Comparison of ENCODE assay signal across 8 cellular contexts in the genomic region with DNA sequence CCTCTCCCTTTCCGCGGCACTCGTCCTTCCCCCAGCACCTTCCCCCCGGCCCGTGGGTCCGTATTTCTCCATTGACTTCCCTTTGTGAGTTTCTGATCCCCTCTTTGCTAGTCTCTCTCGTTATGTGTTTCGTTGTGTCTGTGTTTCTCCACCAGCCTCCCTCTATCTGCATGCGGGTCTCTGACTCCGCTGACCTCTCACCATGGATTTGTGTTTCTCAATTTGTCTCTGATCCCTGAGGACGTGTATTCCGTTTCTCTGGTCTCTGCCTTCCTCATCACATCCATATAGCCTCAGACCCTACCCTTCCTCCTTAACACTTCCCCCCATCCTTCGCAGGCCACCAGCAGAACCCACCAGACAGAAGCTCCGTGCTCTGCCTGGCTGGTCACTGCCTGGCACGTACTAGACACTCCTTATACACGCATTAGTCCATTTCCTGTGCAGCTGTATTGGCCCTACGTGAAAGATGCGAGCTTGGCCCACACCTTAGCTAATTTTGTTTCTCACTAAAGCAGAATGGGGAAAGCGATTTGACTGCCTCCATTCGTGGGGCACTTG. TPM values are rescaled to one million over a fixed set of nuclear protein-coding genes. Genes with fewer than 3 reads are reported as not detected.
DNase-seq lines count a peak whose midpoint lies in the region; ATAC-seq and TF ChIP-seq lines count a peak whose summit lies in the region.

No MANE protein-coding gene starts in this region.

- TF ChIP-seq CTCF in C4-2B (conservative IDR thresholded peaks at IDR 0.05), result no peak
- no peak for TF ChIP-seq CTCF in HFFc6 (IDR thresholded peaks at IDR 0.05)
- TF ChIP-seq CTCF in hepatocyte (IDR thresholded peaks at IDR 0.05; ENCODE audit: poor library complexity), result no peak
- no peak for TF ChIP-seq CTCF in sigmoid colon (IDR thresholded peaks at IDR 0.05)

- H3K4me1 ChIP-seq in hepatocyte (ENCODE audit: insufficient read depth), result peaks cover 9% of the 10 kb centered on the region
- peaks cover 0 to 21% (median 13%) of the 10 kb centered on the region in 4 donors for H3K4me1 ChIP-seq in sigmoid colon

- H3K4me1 Mint-ChIP-seq in HFFc6 (ENCODE audit: low read depth), result peaks cover 27% of the 10 kb centered on the region
- peaks cover 35% of the 10 kb centered on the region for H3K4me1 Mint-ChIP-seq in activated T-cell treated with anti-CD3 and anti-CD28 coated beads, Interleukin-2, amount 50 U/mL, for 72 hours (ENCODE audit: low read depth)

- H3K27me3 ChIP-seq in hepatocyte, result no peaks in the 10 kb centered on the region
- H3K27me3 ChIP-seq in sigmoid colon, result no peaks in the 10 kb centered on the region

- peak overlapping the region; percentile 96 for H3K4me3 ChIP-seq in hepatocyte
- H3K4me3 ChIP-seq in sigmoid colon, result peak overlapping the region; percentile 74 to 92 (median 82)

- H3K4me3 Mint-ChIP-seq in HFFc6, result peak overlapping the region; percentile 96
- peak overlapping the region; percentile 94 to 95 for H3K4me3 Mint-ChIP-seq in activated T-cell treated with anti-CD3 and anti-CD28 coated beads, Interleukin-2, amount 50 U/mL, for 72 hours

- H3K9me3 Mint-ChIP-seq in HFFc6, result no peaks in the 10 kb centered on the region
- no peaks in the 10 kb centered on the region for H3K9me3 Mint-ChIP-seq in activated T-cell treated with anti-CD3 and anti-CD28 coated beads, Interleukin-2, amount 50 U/mL, for 72 hours

- H3K9me2 ChIP-seq in hepatocyte (replicated peaks; ENCODE audit: insufficient read depth), result no peaks in the 10 kb centered on the region

- TF ChIP-seq EP300 in sigmoid colon (IDR thresholded peaks at IDR 0.05), result no peak

- H3K36me3 Mint-ChIP-seq in HFFc6 (ENCODE audit: low read depth), result peaks cover 20% of the 10 kb centered on the region
- H3K36me3 Mint-ChIP-seq in activated T-cell treated with anti-CD3 and anti-CD28 coated beads, Interleukin-2, amount 50 U/mL, for 72 hours (ENCODE audit: insufficient read depth in 2 of 2), result peaks cover 8 to 12% of the 10 kb centered on the region in 2 donors

- peak overlapping the region; percentile 91 for H3K27ac Mint-ChIP-seq in HFFc6
- H3K27ac Mint-ChIP-seq in activated T-cell treated with anti-CD3 and anti-CD28 coated beads, Interleukin-2, amount 50 U/mL, for 72 hours, result peak overlapping the region; percentile 92

- TF ChIP-seq POLR2A in sigmoid colon (IDR thresholded peaks at IDR 0.05), result no peak

- no peaks in the 10 kb centered on the region for H4K20me1 ChIP-seq in hepatocyte (ENCODE audit: insufficient read depth, poor library complexity, severe bottlenecking)

- intact Hi-C loops in sigmoid colon (cut with DNase I), result loop anchor here (2.0 kb wide), 1 partner anchor 46 kb away; a partner anchor contains a TSS

- H3K36me3 ChIP-seq in hepatocyte (replicated peaks; ENCODE audit: insufficient read depth, low read depth), result no peaks in the 10 kb centered on the region
- H3K36me3 ChIP-seq in sigmoid colon, result peaks cover 4 to 15% (median 7%) of the 10 kb centered on the region in 4 donors

- peaks cover 5% of the 10 kb centered on the region; the same call in 1 of the 2 replicates for H3K27me3 Mint-ChIP-seq in HFFc6 (ENCODE audit: insufficient read depth)
- no peaks in the 10 kb centered on the region for H3K27me3 Mint-ChIP-seq in activated T-cell treated with anti-CD3 and anti-CD28 coated beads, Interleukin-2, amount 50 U/mL, for 72 hours (ENCODE audit: low read depth)

- H3K4me2 ChIP-seq in hepatocyte, result peak overlapping the region; percentile 100

- peak overlapping the region; percentile 93 for H2AFZ ChIP-seq in hepatocyte

- H3K9me3 ChIP-seq in hepatocyte (ENCODE audit: low read depth), result no peaks in the 10 kb centered on the region
- no peaks in the 10 kb centered on the region for H3K9me3 ChIP-seq in sigmoid colon

- ATAC-seq in activated T-cell treated with anti-CD3 and anti-CD28 coated beads, Interleukin-2, amount 50 U/mL, for 72 hours (replicated peaks in 1 of 2), result no peak

- H3K27ac ChIP-seq in C4-2B, result peak overlapping the region; percentile 80
- H3K27ac ChIP-seq in hepatocyte, result peak overlapping the region; percentile 98
- H3K27ac ChIP-seq in sigmoid colon, result peak overlapping the region; percentile 88 to 90 (median 88)

- H3K79me2 ChIP-seq in hepatocyte, result peaks cover 21% of the 10 kb centered on the region

- DNase-seq in HFFc6, result no peak
- no peak for DNase-seq in activated T-cell treated with anti-CD3 and anti-CD28 coated beads, Interleukin-2, amount 50 U/mL, for 72 hours
- no peak for DNase-seq in hepatocyte (ENCODE audit: low spot score)
- DNase-seq in sigmoid colon, result no peak
- DNase-seq in mucosa of gallbladder (ENCODE audit: low spot score), result no peak
- no peak for DNase-seq in SKM-1 treated with dmso at 0.1 percent for 144 hours (lab: John Stamatoyannopoulos, UW; ENCODE audit: unreplicated experiment)
- DNase-seq in NCI-H1694 treated with DMSO at 0.1 percent for 48 hours (lab: John Stamatoyannopoulos, UW), result no peak

- 12% methylated on average over 17 of the region's 20 CpGs for WGBS in hepatocyte (ENCODE audit: low lambda C conversion rate, missing lambda C conversion rate)
- 2 to 5% methylated on average over 20 of the region's 20 CpGs for WGBS in sigmoid colon, 2 donors

RNA-seq across cellular contexts. Expression of a gene that starts 0.6 kb away (rescaled TPM):
- total RNA-seq in HFFc6 (2021; fragmentation: NEBNext Ultra II Directional; extraction: Animal tissue kit (Norgen Biotek cat#: 25700)), result 10 to 100 TPM; 39.5 to 54.0 (median 42.9) TPM
- total RNA-seq in activated T-cell treated with anti-CD3 and anti-CD28 coated beads, Interleukin-2, amount 50 U/mL, for 72 hours, result 10 to 100 TPM; 14.6 to 16.8 TPM
- total RNA-seq in hepatocyte, result 28.5 and 29.2 TPM in 2 replicates
- polyA plus RNA-seq in hepatocyte, result 60.7 and 67.6 TPM in 2 replicates
- 10 to 100 TPM; 13.3 to 18.5 (median 15.6) TPM for total RNA-seq in sigmoid colon
- polyA plus RNA-seq in sigmoid colon, result 10 to 100 TPM in 2 of 3 donors, 1 to 10 TPM in 1; 4.9 to 25.8 (median 13.8) TPM
- 36.1 TPM for total RNA-seq in mucosa of gallbladder

RNA-seq across cellular contexts. Expression of a gene that starts 8.5 kb away (rescaled TPM):
- total RNA-seq in HFFc6 (2021; fragmentation: NEBNext Ultra II Directional; extraction: Animal tissue kit (Norgen Biotek cat#: 25700)), result 100 to 1,000 TPM; 350 to 457 (median 354) TPM
- total RNA-seq in activated T-cell treated with anti-CD3 and anti-CD28 coated beads, Interleukin-2, amount 50 U/mL, for 72 hours, result 100 to 1,000 TPM in 1 of 2 donors, 10 to 100 TPM in 1; 96.2 to 107 TPM
- total RNA-seq in hepatocyte (171 and 187 TPM in 2 replicates), sigmoid colon (10 to 100 TPM; 48.9 to 64.5 (median 55.6) TPM), mucosa of gallbladder (155 TPM)
- polyA plus RNA-seq in hepatocyte (512 and 519 TPM in 2 replicates), sigmoid colon (100 to 1,000 TPM in 1 of 3 donors, 10 to 100 TPM in 2; 37.2 to 221 (median 73.8) TPM)

RNA-seq across cellular contexts. Expression of a gene that starts 46.2 kb away (rescaled TPM):
- total RNA-seq in HFFc6 (2021; fragmentation: NEBNext Ultra II Directional; extraction: Animal tissue kit (Norgen Biotek cat#: 25700)), result 10 to 100 TPM; 16.1 to 25.6 (median 21.6) TPM
- 100 to 1,000 TPM in 1 of 2 donors, 10 to 100 TPM in 1; 79.6 to 105 TPM for total RNA-seq in activated T-cell treated with anti-CD3 and anti-CD28 coated beads, Interleukin-2, amount 50 U/mL, for 72 hours
- total RNA-seq in hepatocyte, result 31.4 and 67.6 TPM in 2 replicates
- 76.1 and 136 TPM in 2 replicates for polyA plus RNA-seq in hepatocyte
- total RNA-seq in sigmoid colon, result 10 to 100 TPM; 39.6 to 82.8 (median 43.9) TPM
- polyA plus RNA-seq in sigmoid colon, result 10 to 100 TPM in 2 of 3 donors, 1 to 10 TPM in 1; 9.0 to 87.4 (median 10.2) TPM
- 98.1 TPM for total RNA-seq in mucosa of gallbladder
